Comparison of ENCODE assay signal across 35 cellular contexts in the genomic region with DNA sequence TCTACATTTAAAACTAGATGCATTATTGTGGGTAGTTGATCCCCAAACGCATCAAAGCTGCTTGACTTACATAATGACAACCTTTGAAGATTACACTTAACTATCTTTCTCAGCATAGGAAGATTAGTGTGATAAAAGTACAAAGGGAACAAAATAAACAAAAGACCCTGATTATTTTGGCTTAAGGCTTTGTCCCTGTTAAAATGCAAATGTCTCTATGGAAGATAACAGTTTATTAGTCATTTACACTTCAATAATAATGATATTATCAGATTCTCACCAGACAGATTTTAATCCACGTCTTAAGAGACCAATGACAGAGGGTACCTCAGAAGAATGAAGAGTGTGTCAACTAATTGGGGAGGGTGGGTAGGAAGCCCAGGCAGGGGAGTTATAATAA.
"Had no signal": no experiment of that assay in that cellular context is flagged by ENCODE, and none has a peak within 500 bp of the region (broad histone marks: within the 10 kb centered on the region; RNA-seq: fewer than 3 reads in every experiment).

No MANE protein-coding gene starts in this region.

- H3K9me3 ChIP-seq: MG63 had no signal

- H3K36me3 ChIP-seq: MG63 had no signal

- H3K27me3 ChIP-seq: MG63 had no signal

- H3K4me3 ChIP-seq: MG63 had no signal

- DNase-seq: Karpas-422, Kasumi-1, MG63, MM.1S, MV-4-11, NCI-H1048, NCI-H1092, NCI-H1092 treated with DMSO at 0.1 percent for 48 hours, NCI-H1105, NCI-H1105 treated with DMSO at 0.1 percent for 48 hours, NCI-H1417, NCI-H1417 treated with DMSO at 0.1 percent for 48 hours, NCI-H1436, NCI-H1436 treated with DMSO at 0.1 percent for 48 hours, NCI-H146, NCI-H1694, NCI-H1694 treated with DMSO at 0.1 percent for 48 hours, NCI-H187, NCI-H187 treated with DMSO at 0.1 percent for 48 hours, NCI-H1930, NCI-H2029, NCI-H2029 treated with DMSO at 0.1 percent for 48 hours, NCI-H2081, NCI-H2081 treated with DMSO at 0.1 percent for 48 hours, NCI-H2107, NCI-H2171, NCI-H2171 treated with DMSO at 0.1 percent for 48 hours, NCI-H2227 treated with DMSO at 0.1 percent for 48 hours, NCI-H226, NCI-H345, NCI-H446, NCI-H446 treated with DMSO at 0.1 percent for 48 hours, NCI-H510A, NCI-H510A treated with DMSO at 0.1 percent for 48 hours, NCI-H524 had no signal
